In the genomic region with DNA sequence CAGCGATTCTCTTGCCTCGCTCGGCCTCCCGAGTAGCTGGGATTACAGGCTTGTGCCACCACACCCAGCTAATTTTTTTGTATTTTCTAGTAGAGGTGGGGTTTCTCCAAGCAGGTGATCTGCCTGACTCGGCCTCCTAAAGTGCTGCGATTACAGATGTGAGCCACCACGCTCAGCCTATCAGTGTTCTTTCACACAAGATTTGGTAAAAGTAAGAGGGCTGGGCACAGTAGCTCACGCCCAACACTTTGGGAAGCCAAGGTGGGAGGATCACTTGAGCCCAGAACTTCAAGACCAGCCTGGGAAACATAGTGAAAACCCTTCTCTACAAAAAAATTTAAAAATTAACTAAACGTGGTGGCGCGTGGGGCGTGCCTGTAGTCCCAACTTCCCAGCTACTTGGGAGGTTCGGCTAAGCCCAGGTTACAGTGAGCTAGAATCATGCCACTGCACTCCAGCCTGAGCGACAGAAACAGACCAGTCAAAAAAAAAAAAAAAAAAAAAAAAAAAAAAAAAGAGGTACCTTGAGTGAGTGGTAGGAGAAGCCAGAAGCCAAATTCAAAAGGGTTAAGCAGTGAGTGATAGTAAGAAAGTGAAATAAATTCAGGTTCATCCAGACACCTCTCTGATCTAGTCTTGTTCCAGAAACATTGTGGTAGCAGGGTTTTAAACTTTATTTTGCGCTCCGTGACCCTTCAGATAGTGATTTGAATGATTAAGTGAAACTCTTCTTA, we compare ENCODE assay signal across 8 cellular contexts.
DNase-seq lines count a peak whose midpoint lies in the region; ATAC-seq lines count a peak whose summit lies in the region.

No MANE protein-coding gene starts in this region.

- peak overlapping the region; percentile 98 for H3K4me3 Mint-ChIP-seq in activated naive CD8-positive, alpha-beta T cell treated with anti-CD3 and anti-CD28 coated beads, Interleukin-2, amount 50 U/mL, for 24 hours

- DNase-seq in SIG-M5 treated with dmso at 0.1 percent for 504 hours (lab: John Stamatoyannopoulos, UW; ENCODE audit: unreplicated experiment) (peak; percentile 54), SIG-M5 (lab: John Stamatoyannopoulos, UW) (no peak), kidney tubule cell (ENCODE audit: low spot score) (peak; percentile 28), substantia nigra (lab: John Stamatoyannopoulos, UW) (no peak), activated gamma-delta T cell (lab: John Stamatoyannopoulos, UW) (no peak), NCI-H128 (lab: John Stamatoyannopoulos, UW; ENCODE audit: unreplicated experiment) (no peak)
- DNase-seq in activated naive CD8-positive, alpha-beta T cell treated with anti-CD3 and anti-CD28 coated beads, Interleukin-2, amount 50 U/mL, for 24 hours: no peak
- no peak for DNase-seq in stimulated activated CD4-positive, alpha-beta T cell treated with anti-CD3 and anti-CD28 coated beads, Interleukin-4, amount 100 ng/mL, for 1 hour

- no peaks in the 10 kb centered on the region for H3K27me3 Mint-ChIP-seq in activated naive CD8-positive, alpha-beta T cell treated with anti-CD3 and anti-CD28 coated beads, Interleukin-2, amount 50 U/mL, for 24 hours

- H3K4me1 Mint-ChIP-seq in activated naive CD8-positive, alpha-beta T cell treated with anti-CD3 and anti-CD28 coated beads, Interleukin-2, amount 50 U/mL, for 24 hours: peaks cover 27% of the 10 kb centered on the region

- H3K9me3 Mint-ChIP-seq in activated naive CD8-positive, alpha-beta T cell treated with anti-CD3 and anti-CD28 coated beads, Interleukin-2, amount 50 U/mL, for 24 hours: no peaks in the 10 kb centered on the region

- H3K36me3 Mint-ChIP-seq in activated naive CD8-positive, alpha-beta T cell treated with anti-CD3 and anti-CD28 coated beads, Interleukin-2, amount 50 U/mL, for 24 hours (ENCODE audit: low read depth): peaks cover 11% of the 10 kb centered on the region

- peak overlapping the region; percentile 97 for H3K27ac Mint-ChIP-seq in activated naive CD8-positive, alpha-beta T cell treated with anti-CD3 and anti-CD28 coated beads, Interleukin-2, amount 50 U/mL, for 24 hours

- H3K27ac ChIP-seq in substantia nigra (ENCODE audit: low read depth, low read length, poor library complexity, severe bottlenecking): peak overlapping the region; percentile 94

- ATAC-seq in activated naive CD8-positive, alpha-beta T cell treated with anti-CD3 and anti-CD28 coated beads, Interleukin-2, amount 50 U/mL, for 24 hours: no peak

Comparison
In these comparisons a context has a peak if more than half of its experiments do, and no peak if none do; other contexts are left out.
1. DNase-seq: peak in SIG-M5 treated with dmso at 0.1 percent for 504 hours (single experiment) and kidney tubule cell (single experiment); none in SIG-M5 (single experiment), activated naive CD8-positive, alpha-beta T cell treated with anti-CD3 and anti-CD28 coated beads, Interleukin-2, amount 50 U/mL, for 24 hours (single experiment), substantia nigra (0 of 49), activated gamma-delta T cell (single experiment), stimulated activated CD4-positive, alpha-beta T cell treated with anti-CD3 and anti-CD28 coated beads, Interleukin-4, amount 100 ng/mL, for 1 hour (single experiment) and NCI-H128 (single experiment).